ENCODE assay signal across 2 cellular contexts in the genomic region with DNA sequence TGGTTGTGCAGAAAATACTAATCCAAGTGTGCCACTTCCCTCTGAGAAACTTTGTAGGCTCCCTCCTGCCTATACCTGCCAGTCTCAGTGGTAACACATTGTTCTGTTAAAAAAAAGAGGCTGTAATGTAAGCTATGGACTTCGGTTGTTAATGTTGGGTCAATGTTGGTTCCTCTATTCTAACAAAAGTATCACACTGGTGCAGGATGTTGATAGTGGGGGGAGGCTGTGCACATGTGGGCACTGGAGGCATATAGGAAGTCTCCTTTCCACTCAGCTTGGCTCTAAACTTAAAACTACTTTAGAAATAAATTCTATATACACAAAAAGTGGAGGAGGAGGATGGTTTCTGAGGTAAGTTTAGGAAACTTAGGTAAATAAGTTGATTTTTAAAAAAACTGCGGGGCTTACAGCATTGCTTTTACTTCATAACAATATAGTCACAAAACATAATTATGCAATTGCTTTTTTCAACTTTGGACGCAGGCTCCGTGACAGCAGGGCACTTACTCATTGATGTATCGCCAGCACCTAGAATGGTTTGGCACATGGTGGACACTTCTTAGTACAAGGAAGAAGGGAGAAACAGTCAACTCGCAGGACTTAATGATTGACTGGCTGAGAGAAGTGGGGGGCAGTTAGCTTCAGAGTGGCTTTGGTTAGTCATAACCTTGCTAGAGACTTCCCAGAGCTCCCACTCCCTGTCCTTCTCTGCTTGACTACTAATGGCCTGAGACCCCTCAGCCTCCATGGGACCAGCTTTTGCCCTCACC.
TF ChIP-seq lines count a peak whose summit lies in the region.

No MANE protein-coding gene starts in this region.

TF ChIP-seq in IMR-90, 13 proteins besides CTCF, POLR2A, EP300 and RAD21:
- TF ChIP-seq MAFK (IDR thresholded peaks at IDR 0.05; ENCODE audit: low read depth, low read length) (no peak), SMC3 (IDR thresholded peaks at IDR 0.05; ENCODE audit: low read depth, low read length) (no peak), MXI1 (IDR thresholded peaks at IDR 0.05; ENCODE audit: borderline replicate concordance, low read depth, low read length) (no peak), CHD1 (IDR thresholded peaks at IDR 0.05; ENCODE audit: low read depth, low read length) (no peak), MAZ (IDR thresholded peaks at IDR 0.05; ENCODE audit: borderline replicate concordance, low read depth, low read length) (no peak), BHLHE40 (IDR thresholded peaks at IDR 0.05; ENCODE audit: low read depth, low read length) (no peak), RFX5 (IDR thresholded peaks at IDR 0.05; ENCODE audit: low read depth, low read length) (no peak), RCOR1 (IDR thresholded peaks at IDR 0.05; ENCODE audit: insufficient replicate concordance, low read length) (no peak), FOS (IDR thresholded peaks at IDR 0.05; ENCODE audit: low read depth, low read length) (no peak), NFE2L2 (IDR thresholded peaks at IDR 0.05; ENCODE audit: low read depth, low read length) (no peak), CEBPB (IDR thresholded peaks at IDR 0.05; ENCODE audit: low read depth, low read length) (no peak)
- TF ChIP-seq, protein P1, sequence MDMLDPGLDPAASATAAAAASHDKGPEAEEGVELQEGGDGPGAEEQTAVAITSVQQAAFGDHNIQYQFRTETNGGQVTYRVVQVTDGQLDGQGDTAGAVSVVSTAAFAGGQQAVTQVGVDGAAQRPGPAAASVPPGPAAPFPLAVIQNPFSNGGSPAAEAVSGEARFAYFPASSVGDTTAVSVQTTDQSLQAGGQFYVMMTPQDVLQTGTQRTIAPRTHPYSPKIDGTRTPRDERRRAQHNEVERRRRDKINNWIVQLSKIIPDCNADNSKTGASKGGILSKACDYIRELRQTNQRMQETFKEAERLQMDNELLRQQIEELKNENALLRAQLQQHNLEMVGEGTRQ (IDR thresholded peaks at IDR 0.05; ENCODE audit: low read depth, low read length), result no peak
- TF ChIP-seq, protein P2, sequence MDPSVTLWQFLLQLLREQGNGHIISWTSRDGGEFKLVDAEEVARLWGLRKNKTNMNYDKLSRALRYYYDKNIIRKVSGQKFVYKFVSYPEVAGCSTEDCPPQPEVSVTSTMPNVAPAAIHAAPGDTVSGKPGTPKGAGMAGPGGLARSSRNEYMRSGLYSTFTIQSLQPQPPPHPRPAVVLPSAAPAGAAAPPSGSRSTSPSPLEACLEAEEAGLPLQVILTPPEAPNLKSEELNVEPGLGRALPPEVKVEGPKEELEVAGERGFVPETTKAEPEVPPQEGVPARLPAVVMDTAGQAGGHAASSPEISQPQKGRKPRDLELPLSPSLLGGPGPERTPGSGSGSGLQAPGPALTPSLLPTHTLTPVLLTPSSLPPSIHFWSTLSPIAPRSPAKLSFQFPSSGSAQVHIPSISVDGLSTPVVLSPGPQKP (IDR thresholded peaks at IDR 0.05; ENCODE audit: borderline replicate concordance, low read depth, low read length), result no peak

TF ChIP-seq in WTC11, 78 proteins besides CTCF, POLR2A, EP300 and RAD21:
- TF ChIP-seq GTF2I (CRISPR knock-in tag; conservative IDR thresholded peaks at IDR 0.05) (no peak), ZNF416 (CRISPR knock-in tag; IDR thresholded peaks at IDR 0.05) (no peak), ZNF281 (CRISPR knock-in tag; IDR thresholded peaks at IDR 0.05) (no peak), CREM (CRISPR knock-in tag; IDR thresholded peaks at IDR 0.05) (no peak)
